24 cellular contexts compared by ENCODE assay signal in genomic region chr22:44727709-44728108, GRCh38. TPM values are rescaled to one million over a fixed set of nuclear protein-coding genes. Genes with fewer than 3 reads are reported as not detected.
"Had no signal": no experiment of that assay in that cellular context is flagged by ENCODE, and none has a peak within 500 bp of the region (broad histone marks: within the 10 kb centered on the region; RNA-seq: fewer than 3 reads in every experiment).

No MANE protein-coding gene starts in this region.

- H3K4me3 ChIP-seq: colonic mucosa, esophagus squamous epithelium, heart right ventricle, ovary, upper lobe of left lung had no signal

- H3K27me3 ChIP-seq: colonic mucosa, esophagus squamous epithelium, heart right ventricle, neutrophil, ovary, upper lobe of left lung had no signal

- H3K27ac ChIP-seq: colonic mucosa, epithelial cell of prostate, neutrophil, upper lobe of left lung had no signal

- DNase-seq: activated CD4-positive, alpha-beta T cell treated with anti-CD3 and anti-CD28 coated beads for 4 hours; activated CD4-positive, alpha-beta T cell treated with anti-CD3 and anti-CD28 coated beads, Interleukin-2, amount 50 U/mL, for 48 hours; activated CD4-positive, CD25-positive, alpha-beta regulatory T cell; activated CD8-positive, alpha-beta memory T cell treated with anti-CD3 and anti-CD28 coated beads for 24 hours; activated effector memory CD4-positive, alpha-beta T cell treated with anti-CD3 and anti-CD28 coated beads, Interleukin-2, amount 50 U/mL, for 16 hours; activated naive CD4-positive, alpha-beta T cell treated with anti-CD3 and anti-CD28 coated beads for 36 hours; cerebellar nuclear complex; colonic mucosa; effector CD8-positive, alpha-beta T cell; esophagus squamous epithelium; foreskin melanocyte; heart right ventricle; naive thymus-derived CD8-positive, alpha-beta T cell; stimulated activated CD4-positive, alpha-beta T cell treated with anti-CD3 and anti-CD28 coated beads, Interleukin-2, amount 100 ng/mL, for 48 hours; substantia nigra; T-cell had no signal

- H3K4me3 Mint-ChIP-seq: activated naive CD4-positive, alpha-beta T cell treated with anti-CD3 and anti-CD28 coated beads for 36 hours; naive thymus-derived CD8-positive, alpha-beta T cell; stimulated activated naive CD8-positive, alpha-beta T cell treated with anti-CD3 and anti-CD28 coated beads, Interleukin-15, Interleukin-2, amounts not matched to agents 100 ng/mL and 50 ng/mL, for 24 hours; T-helper 2 cell treated with Interferon-gamma antibody and Interleukin-4, amounts not matched to agents 5 μg/mL and 100 μg/mL, for 36 hours had no signal

- H3K9me3 ChIP-seq: colonic mucosa, esophagus squamous epithelium, heart right ventricle, neutrophil, ovary, upper lobe of left lung had no signal

- ATAC-seq: heart right ventricle; naive thymus-derived CD8-positive, alpha-beta T cell; T-cell had no signal

- H3K9me3 Mint-ChIP-seq: activated naive CD4-positive, alpha-beta T cell treated with anti-CD3 and anti-CD28 coated beads for 36 hours; naive thymus-derived CD8-positive, alpha-beta T cell; T-cell; T-helper 2 cell treated with Interferon-gamma antibody and Interleukin-4, amounts not matched to agents 5 μg/mL and 100 μg/mL, for 36 hours had no signal

- H3K4me1 ChIP-seq: colonic mucosa had no signal

- H3K27ac Mint-ChIP-seq: activated naive CD4-positive, alpha-beta T cell treated with anti-CD3 and anti-CD28 coated beads for 36 hours; progenitor cell of endocrine pancreas; stimulated activated naive CD8-positive, alpha-beta T cell treated with anti-CD3 and anti-CD28 coated beads, Interleukin-15, Interleukin-2, amounts not matched to agents 100 ng/mL and 50 ng/mL, for 24 hours; T-cell; T-helper 2 cell treated with Interferon-gamma antibody and Interleukin-4, amounts not matched to agents 5 μg/mL and 100 μg/mL, for 36 hours had no signal

- H3K27me3 Mint-ChIP-seq: naive thymus-derived CD8-positive, alpha-beta T cell; progenitor cell of endocrine pancreas; stimulated activated naive CD8-positive, alpha-beta T cell treated with anti-CD3 and anti-CD28 coated beads, Interleukin-15, Interleukin-2, amounts not matched to agents 100 ng/mL and 50 ng/mL, for 24 hours; T-cell had no signal

- H3K36me3 ChIP-seq: colonic mucosa, heart right ventricle, neutrophil, ovary had no signal

RNA-seq across cellular contexts. Expression of gene ARHGAP8, which starts 24.7 kb away (rescaled TPM):
- total RNA-seq: dermis microvascular lymphatic vessel endothelial cell had no signal
